14 cellular contexts compared by ENCODE assay signal in the genomic region with DNA sequence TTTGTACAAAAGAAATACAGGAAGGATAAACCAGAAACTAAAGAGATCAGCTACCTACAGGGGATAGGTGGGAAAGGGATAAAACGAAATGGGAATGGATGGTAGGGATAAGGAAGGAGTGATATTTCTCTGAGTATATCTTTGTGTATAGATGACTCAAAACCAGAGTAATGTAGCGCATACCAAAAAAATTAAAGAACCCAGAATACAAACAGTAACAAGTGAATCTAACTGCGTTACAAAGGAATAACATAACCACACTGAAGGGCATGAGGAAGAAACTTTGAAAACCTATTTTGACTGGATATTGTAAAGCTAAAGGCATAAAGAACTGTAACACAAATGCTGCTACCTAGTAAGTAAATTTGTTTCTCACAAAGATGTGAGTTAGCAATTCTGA. TPM values are rescaled to one million over a fixed set of nuclear protein-coding genes. Genes with fewer than 3 reads are reported as not detected.
A peak's percentile ranks its signal among the peaks of the same experiment; 100 is the strongest.
DNase-seq lines count a peak whose midpoint lies in the region; ATAC-seq and FAIRE-seq lines count a peak whose summit lies in the region.
"Had no signal": no experiment of that assay in that cellular context is flagged by ENCODE, and none has a peak within 500 bp of the region (broad histone marks: within the 10 kb centered on the region; RNA-seq: fewer than 3 reads in every experiment).

No MANE protein-coding gene starts in this region.

- POLR2A ChIA-PET in CD8-positive, alpha-beta memory T cell (lab: Charles Lee), result no interaction called here
- POLR2A ChIA-PET in naive thymus-derived CD8-positive, alpha-beta T cell (lab: Charles Lee), result no interaction called here

- H3K27ac ChIP-seq in CD8-positive, alpha-beta memory T cell (ENCODE audit: low read depth, low read length), result no peak overlapping the region

- no peak overlapping the region for H3K4me3 Mint-ChIP-seq in CD8-positive, alpha-beta memory T cell
- no peak overlapping the region for H3K4me3 Mint-ChIP-seq in T-helper 17 cell
- H3K4me3 Mint-ChIP-seq in naive thymus-derived CD8-positive, alpha-beta T cell, result no peak overlapping the region
- H3K4me3 Mint-ChIP-seq: B cell had no signal

- CTCF ChIA-PET in CD8-positive, alpha-beta memory T cell (lab: Charles Lee), result no interaction called here

- H3K4me3 ChIP-seq in CD8-positive, alpha-beta memory T cell (ENCODE audit: low read length), result no peak overlapping the region

- no peak for ATAC-seq in T-helper 17 cell
- ATAC-seq in naive thymus-derived CD8-positive, alpha-beta T cell, result no peak
- ATAC-seq in esophagus mucosa, result no peak
- ATAC-seq: HCT116 had no signal

- peaks cover 48% of the 10 kb centered on the region for H3K4me1 ChIP-seq in CD8-positive, alpha-beta memory T cell (ENCODE audit: insufficient read depth, low read length)

- H3K4me1 Mint-ChIP-seq in CD8-positive, alpha-beta memory T cell, result peaks cover 78 to 90% (median 85%) of the 10 kb centered on the region in 3 donors
- H3K4me1 Mint-ChIP-seq in T-helper 17 cell, result peaks cover 49% of the 10 kb centered on the region
- peaks cover 29 to 86% (median 72%) of the 10 kb centered on the region in 4 donors for H3K4me1 Mint-ChIP-seq in naive thymus-derived CD8-positive, alpha-beta T cell

- no peaks in the 10 kb centered on the region for H3K27me3 ChIP-seq in CD8-positive, alpha-beta memory T cell (ENCODE audit: insufficient read depth, low read length, poor library complexity, severe bottlenecking)

- DNase-seq in CD8-positive, alpha-beta memory T cell, result no peak
- no peak for DNase-seq in T-helper 17 cell
- peak; percentile 29 for DNase-seq in dedifferentiated amniotic fluid mesenchymal stem cell (ENCODE audit: extremely low spot score)
- no peak for DNase-seq in naive thymus-derived CD8-positive, alpha-beta T cell
- DNase-seq in NCI-H2029 treated with DMSO at 0.1 percent for 48 hours (lab: John Stamatoyannopoulos, UW), result no peak
- no peak for DNase-seq in GM19239 (ENCODE audit: insufficient read length, low spot score)
- DNase-seq: DMS 273 treated with DMSO at 0.1 percent for 48 hours; NCI-H146; NCI-H226; NCI-H526; NK-92 treated with Interleukin-12 subunit alpha and Interleukin-12 subunit beta, amount 100 ng/mL, for 24 hours had no signal

- H3K36me3 ChIP-seq in CD8-positive, alpha-beta memory T cell (ENCODE audit: insufficient read depth, low read length), result no peaks in the 10 kb centered on the region

- H3K27ac Mint-ChIP-seq in CD8-positive, alpha-beta memory T cell, result peak overlapping the region in 6 of 8 donors; percentile 3 to 57 (median 28)
- H3K27ac Mint-ChIP-seq in T-helper 17 cell, result peak overlapping the region; percentile 81
- H3K27ac Mint-ChIP-seq in naive thymus-derived CD8-positive, alpha-beta T cell, result peak overlapping the region in 6 of 10 donors; percentile 4 to 60 (median 22)
- H3K27ac Mint-ChIP-seq: B cell had no signal

- peaks cover 0 to 5% (median 4%) of the 10 kb centered on the region in 3 donors for H3K36me3 Mint-ChIP-seq in CD8-positive, alpha-beta memory T cell
- H3K36me3 Mint-ChIP-seq in T-helper 17 cell (ENCODE audit: low read depth), result no peaks in the 10 kb centered on the region
- H3K36me3 Mint-ChIP-seq in naive thymus-derived CD8-positive, alpha-beta T cell, result peaks cover 0 to 9% (median 0%) of the 10 kb centered on the region in 3 donors

- H3K9me3 Mint-ChIP-seq in CD8-positive, alpha-beta memory T cell, result no peaks in the 10 kb centered on the region
- no peaks in the 10 kb centered on the region for H3K9me3 Mint-ChIP-seq in naive thymus-derived CD8-positive, alpha-beta T cell

- FAIRE-seq in GM19239 (lab: Jason Lieb, UNC), result no peak

- no peaks in the 10 kb centered on the region for H3K27me3 Mint-ChIP-seq in CD8-positive, alpha-beta memory T cell
- no peaks in the 10 kb centered on the region for H3K27me3 Mint-ChIP-seq in T-helper 17 cell
- no peaks in the 10 kb centered on the region for H3K27me3 Mint-ChIP-seq in naive thymus-derived CD8-positive, alpha-beta T cell
- H3K27me3 Mint-ChIP-seq: B cell had no signal

- no peaks in the 10 kb centered on the region for H3K9me3 ChIP-seq in CD8-positive, alpha-beta memory T cell (ENCODE audit: low read length)
- H3K9me3 ChIP-seq in T-helper 17 cell (ENCODE audit: control insufficient read depth, low read length, poor library complexity, severe bottlenecking), result no peaks in the 10 kb centered on the region

RNA-seq across cellular contexts. Expression of a gene that starts 37.9 kb away (rescaled TPM):
- total RNA-seq in CD8-positive, alpha-beta memory T cell, result 100 to 1,000 TPM; 132 to 134 TPM
- polyA plus RNA-seq in CD8-positive, alpha-beta memory T cell, result 103 TPM
- total RNA-seq in T-helper 17 cell, result 10 to 100 TPM; 74.2 to 84.6 TPM
- 100 to 1,000 TPM; 119 TPM for total RNA-seq in naive thymus-derived CD8-positive, alpha-beta T cell
- 10 to 100 TPM; 62.9 to 92.8 (median 78.9) TPM for polyA plus RNA-seq in naive thymus-derived CD8-positive, alpha-beta T cell
- total RNA-seq in esophagus mucosa, result 112 TPM

Comparison
In these comparisons a context has a peak if more than half of its experiments do, and no peak if none do; other contexts are left out.
1. H3K27ac Mint-ChIP-seq: peak in every context shown above with its lines; median percentile 81 in T-helper 17 cell; 28 in CD8-positive, alpha-beta memory T cell; 22 in naive thymus-derived CD8-positive, alpha-beta T cell.